Comparison of ENCODE assay signal across 23 cellular contexts in genomic region chr4:164359881-164360280, GRCh38.
"Had no signal": no experiment of that assay in that cellular context is flagged by ENCODE, and none has a peak within 500 bp of the region (broad histone marks: within the 10 kb centered on the region; RNA-seq: fewer than 3 reads in every experiment).

No MANE protein-coding gene starts in this region.

- H3K27me3 ChIP-seq: stomach, testis, thyroid gland, tibial artery, tibial nerve, transverse colon, upper lobe of left lung, upper lobe of right lung, uterus, vagina had no signal

- H3K36me3 ChIP-seq: stomach, thoracic aorta, thyroid gland, tibial artery, tibial nerve, transverse colon, upper lobe of left lung, upper lobe of right lung, uterus, vagina had no signal

- H3K9me3 ChIP-seq: stomach, testis, thoracic aorta, thyroid gland, tibial artery, tibial nerve, transverse colon, upper lobe of left lung, upper lobe of right lung, uterus, vagina had no signal

- DNase-seq: stimulated activated CD4-positive, alpha-beta T cell treated with anti-CD3 and anti-CD28 coated beads, Interleukin-2, amount 100 ng/mL, for 24 hours; stimulated activated CD4-positive, alpha-beta T cell treated with anti-CD3 and anti-CD28 coated beads, Interleukin-2, amount 100 ng/mL, for 48 hours; stimulated activated CD4-positive, alpha-beta T cell treated with anti-CD3 and anti-CD28 coated beads, Interleukin-4, amount 100 ng/mL, for 1 hour; stimulated activated CD4-positive, alpha-beta T cell treated with anti-CD3 and anti-CD28 coated beads, Interleukin-4, amount 100 ng/mL, for 24 hours; stimulated activated CD4-positive, alpha-beta T cell treated with anti-CD3 and anti-CD28 coated beads, Interleukin-4, amount 100 ng/mL, for 4 hours; stimulated activated CD8-positive, alpha-beta memory T cell treated with anti-CD3 and anti-CD28 coated beads, Interleukin-4, amount 100 ng/mL, for 48 hours; stimulated activated naive B cell treated with anti-CD40 and anti-IgM and Interleukin-4, amounts not matched to agents 10 μg/mL and 1 μg/mL and 100 μg/mL, for 72 hours; stimulated activated naive CD4-positive, alpha-beta T cell; stimulated activated naive CD4-positive, alpha-beta T cell treated with Interleukin-2 at 50 U/mL for 16 hours; stimulated activated naive CD8-positive, alpha-beta T cell treated with anti-CD3 and anti-CD28 coated beads, Interleukin-15, amount 100 ng/mL, for 72 hours; stimulated activated naive CD8-positive, alpha-beta T cell treated with anti-CD3 and anti-CD28 coated beads, Interleukin-15, Interleukin-2, amounts not matched to agents 100 U/mL and 50 U/mL, for 24 hours; stomach; substantia nigra; testis; thyroid gland; tibial artery; transverse colon; upper lobe of left lung; upper lobe of right lung; uterus had no signal

- H3K27ac ChIP-seq: stomach, testis, thoracic aorta, thyroid gland, tibial artery, tibial nerve, transverse colon, upper lobe of left lung, upper lobe of right lung, uterus, vagina had no signal

- H3K4me1 ChIP-seq: stomach, testis, thyroid gland, tibial artery, transverse colon, upper lobe of left lung, upper lobe of right lung, uterus, vagina had no signal

- H3K4me3 ChIP-seq: stomach, testis, thoracic aorta, thyroid gland, tibial artery, tibial nerve, transverse colon, upper lobe of left lung, upper lobe of right lung, uterus, vagina had no signal
